ENCODE assay signal across 8 cellular contexts in the genomic region with DNA sequence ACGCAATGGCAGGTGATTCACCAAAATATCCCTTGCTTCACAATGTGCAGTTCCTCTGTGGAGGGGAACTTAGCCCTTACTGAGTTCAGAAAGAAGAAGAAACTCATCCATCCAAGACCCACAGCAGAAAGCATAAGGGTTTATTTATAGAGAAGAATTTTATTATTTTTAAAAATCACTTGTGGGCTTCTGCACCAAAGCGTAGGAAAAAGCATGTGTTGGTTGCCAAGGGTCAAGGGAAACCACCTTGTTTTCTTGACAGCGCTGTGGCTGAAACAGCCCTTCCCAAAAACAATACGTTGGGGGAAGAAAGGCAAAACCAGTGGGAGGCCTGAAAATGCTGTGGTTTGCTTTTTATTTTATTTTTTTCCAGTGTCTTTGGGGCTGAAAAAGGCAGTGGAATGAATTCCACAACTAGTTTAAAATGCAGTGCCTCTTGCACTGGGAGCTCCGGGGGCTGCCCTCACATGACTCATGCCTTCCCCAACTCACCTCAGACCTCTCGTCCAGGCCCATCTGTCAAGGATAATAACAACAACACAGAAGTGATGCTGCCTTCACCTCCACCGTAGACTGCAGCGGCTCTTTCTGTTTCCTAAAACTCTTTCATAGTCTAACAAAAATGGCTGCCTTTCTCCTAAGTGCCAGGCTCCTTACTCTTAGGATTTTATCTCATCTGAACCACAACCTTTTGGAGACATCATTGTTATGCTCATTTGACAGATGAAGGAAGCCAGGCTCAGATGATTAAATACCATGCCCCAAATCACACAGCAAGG.
DNase-seq lines count a peak whose midpoint lies in the region; ATAC-seq and TF ChIP-seq lines count a peak whose summit lies in the region.

No MANE protein-coding gene starts in this region.

- H3K4me3 ChIP-seq in GM06990 (replicated peaks; ENCODE audit: low read depth, low read length) (peak overlapping the region; percentile 11), SJSA1 (no peak overlapping the region)

- H3K9me3 ChIP-seq in SJSA1 (replicated peaks) = no peaks in the 10 kb centered on the region

- ATAC-seq in GM21619 (IDR thresholded peaks at IDR 0.05; ENCODE audit: unreplicated experiment) = peak; percentile 42
- ATAC-seq in foreskin keratinocyte = no peak

- no peaks in the 10 kb centered on the region for H3K36me3 ChIP-seq in GM06990 (ENCODE audit: control insufficient read depth, insufficient read depth, low read length)
- H3K36me3 ChIP-seq in SJSA1 = no peaks in the 10 kb centered on the region

- H3K4me1 ChIP-seq in SJSA1 (replicated peaks) (peaks cover 29% of the 10 kb centered on the region), foreskin keratinocyte (peaks cover 2% of the 10 kb centered on the region)

- H3K27ac ChIP-seq in SJSA1 (peak overlapping the region; percentile 74), foreskin keratinocyte (no peak overlapping the region)

- DNase-seq in GM06990 (ENCODE audit: extremely low read depth, insufficient read length) = peak; percentile 34
- peak; percentile 73 to 87 for DNase-seq in SJSA1 (ENCODE audit: low read depth in 1 of 2, low spot score in 2 of 2)
- peak; percentile 43 to 83 for DNase-seq in lung microvascular endothelial cell (ENCODE audit: low read depth in 2 of 2)
- DNase-seq in A172 (ENCODE audit: low spot score) = no peak
- no peak for DNase-seq in GM19240 (ENCODE audit: insufficient read length, low spot score)
- no peak for DNase-seq in NCI-H1048 (lab: John Stamatoyannopoulos, UW)
- no peak for DNase-seq in foreskin keratinocyte

- H3K27me3 ChIP-seq in GM06990 (replicated peaks; ENCODE audit: control insufficient read depth, insufficient read depth, low read length) (no peaks in the 10 kb centered on the region), SJSA1 (replicated peaks) (no peaks in the 10 kb centered on the region), foreskin keratinocyte (no peaks in the 10 kb centered on the region)

- TF ChIP-seq CTCF in GM06990 (IDR thresholded peaks at IDR 0.05; ENCODE audit: insufficient read depth, low read length, poor library complexity, severe bottlenecking) = no peak
- TF ChIP-seq CTCF in foreskin keratinocyte (conservative IDR thresholded peaks at IDR 0.05) = no peak

Comparison
In these comparisons a context has a peak if more than half of its experiments do, and no peak if none do; other contexts are left out.
1. DNase-seq: peak in GM06990 (single experiment), SJSA1 (2 of 2) and lung microvascular endothelial cell (2 of 2); none in A172 (single experiment), GM19240 (single experiment), NCI-H1048 (single experiment) and foreskin keratinocyte (0 of 2).